Comparison of ENCODE assay signal across 7 cellular contexts in the genomic region with DNA sequence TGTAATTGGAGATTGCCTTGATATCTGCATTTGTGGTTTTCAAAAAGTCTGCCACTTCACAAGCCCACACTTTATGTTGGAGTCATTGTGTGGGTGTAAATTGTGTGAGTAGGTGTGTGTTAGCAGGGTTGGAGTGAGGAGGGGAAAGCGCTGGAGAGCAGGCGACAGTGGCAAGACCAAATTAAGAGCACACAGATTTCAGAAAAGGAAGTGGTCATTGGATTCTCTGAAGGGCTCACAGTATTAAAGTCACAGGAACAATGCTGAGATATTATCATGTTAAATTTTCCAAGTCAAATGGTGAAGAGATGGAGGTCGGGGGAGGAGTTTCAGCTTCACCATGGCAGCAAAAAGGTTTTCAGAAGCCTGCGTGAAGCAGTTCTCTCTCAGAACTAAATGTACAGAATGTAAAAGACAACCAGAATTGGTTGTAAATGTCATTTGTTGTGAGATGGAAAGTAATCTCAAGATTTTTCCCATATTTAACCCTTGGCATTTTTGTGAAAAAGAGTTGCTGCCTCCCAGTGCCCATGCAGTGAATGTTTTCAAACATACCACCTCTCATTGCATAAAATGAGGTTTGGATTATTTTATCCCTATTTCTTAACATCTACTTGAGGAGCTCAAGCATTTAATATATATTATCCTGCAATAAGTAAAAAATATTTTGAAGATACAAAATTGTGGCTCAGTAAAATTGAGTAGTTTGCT.
DNase-seq lines count a peak whose midpoint lies in the region; ATAC-seq and TF ChIP-seq lines count a peak whose summit lies in the region.

No MANE protein-coding gene starts in this region.

- H3K36me3 ChIP-seq in DND-41 (ENCODE audit: insufficient read depth, low read length): no peaks in the 10 kb centered on the region
- H3K36me3 ChIP-seq in Loucy (ENCODE audit: insufficient read depth, low read length): no peaks in the 10 kb centered on the region

- no peaks in the 10 kb centered on the region for H3K9me3 Mint-ChIP-seq in activated naive CD8-positive, alpha-beta T cell treated with anti-CD3 and anti-CD28 coated beads for 36 hours
- H3K9me3 Mint-ChIP-seq in natural killer cell treated with Interleukin-12 subunit alpha and Interleukin-12 subunit beta and Interleukin-15 and Interleukin-18, amount 100 ng/mL, for 72 hours: peaks cover 3% of the 10 kb centered on the region

- no peaks in the 10 kb centered on the region for H3K36me3 Mint-ChIP-seq in activated naive CD8-positive, alpha-beta T cell treated with anti-CD3 and anti-CD28 coated beads for 36 hours
- H3K36me3 Mint-ChIP-seq in natural killer cell treated with Interleukin-12 subunit alpha and Interleukin-12 subunit beta and Interleukin-15 and Interleukin-18, amount 100 ng/mL, for 72 hours: no peaks in the 10 kb centered on the region

- TF ChIP-seq CTCF in DND-41 (IDR thresholded peaks at IDR 0.05; ENCODE audit: borderline replicate concordance, extremely low read depth, low read length, poor library complexity, severe bottlenecking): peak; percentile 46
- TF ChIP-seq CTCF in Loucy (conservative IDR thresholded peaks at IDR 0.05; ENCODE audit: low read length): no peak

- H3K9ac ChIP-seq in DND-41 (ENCODE audit: low read depth, low read length): no peak overlapping the region
- no peak overlapping the region for H3K9ac ChIP-seq in Loucy (ENCODE audit: low read depth, low read length, poor library complexity, severe bottlenecking)

- H3K4me1 Mint-ChIP-seq in activated naive CD8-positive, alpha-beta T cell treated with anti-CD3 and anti-CD28 coated beads for 36 hours: peaks cover 13% of the 10 kb centered on the region
- peaks cover 19 to 20% of the 10 kb centered on the region in 2 donors for H3K4me1 Mint-ChIP-seq in natural killer cell treated with Interleukin-12 subunit alpha and Interleukin-12 subunit beta and Interleukin-15 and Interleukin-18, amount 100 ng/mL, for 72 hours (ENCODE audit: low read depth in 2 of 2)

- H3K27ac Mint-ChIP-seq in activated naive CD8-positive, alpha-beta T cell treated with anti-CD3 and anti-CD28 coated beads for 36 hours: peak overlapping the region; percentile 72
- H3K27ac Mint-ChIP-seq in natural killer cell treated with Interleukin-12 subunit alpha and Interleukin-12 subunit beta and Interleukin-15 and Interleukin-18, amount 100 ng/mL, for 72 hours: peak overlapping the region; percentile 96 to 98

- peaks cover 26% of the 10 kb centered on the region for H3K4me1 ChIP-seq in DND-41 (ENCODE audit: insufficient read depth, low read length)
- peaks cover 17% of the 10 kb centered on the region for H3K4me1 ChIP-seq in Loucy (ENCODE audit: insufficient read depth, low read length, poor library complexity, severe bottlenecking)

- intact Hi-C loops in Right ventricle myocardium inferior (cut with DNase I): no loop called here

- peak overlapping the region; percentile 3 for H3K4me3 Mint-ChIP-seq in activated naive CD8-positive, alpha-beta T cell treated with anti-CD3 and anti-CD28 coated beads for 36 hours
- H3K4me3 Mint-ChIP-seq in natural killer cell treated with Interleukin-12 subunit alpha and Interleukin-12 subunit beta and Interleukin-15 and Interleukin-18, amount 100 ng/mL, for 72 hours: peak overlapping the region; percentile 89

- H3K4me3 ChIP-seq in DND-41 (ENCODE audit: low read depth in 1 of 2, low read length in 2 of 2): no peak overlapping the region
- H3K4me3 ChIP-seq in Loucy (ENCODE audit: low read length, poor library complexity, severe bottlenecking): no peak overlapping the region

- H3K4me2 ChIP-seq in DND-41 (ENCODE audit: insufficient read depth, low read length): peak overlapping the region; percentile 15; the same call in 1 of the 2 replicates
- peak overlapping the region; percentile 51 for H3K4me2 ChIP-seq in Loucy (ENCODE audit: low read depth, low read length, poor library complexity, severe bottlenecking)

- H3K27ac ChIP-seq in DND-41 (ENCODE audit: low read length): peak overlapping the region; percentile 56

- H3K9me2 ChIP-seq in Loucy (replicated peaks; ENCODE audit: low read depth, low read length): no peaks in the 10 kb centered on the region

- ATAC-seq in DND-41 (ENCODE audit: insufficient read depth, low read depth) (peak; percentile 79), HG02870 (IDR thresholded peaks at IDR 0.05; ENCODE audit: unreplicated experiment) (no peak), HG03097 (IDR thresholded peaks at IDR 0.05; ENCODE audit: low FRiP score, unreplicated experiment) (no peak), Right ventricle myocardium inferior (no peak)
- ATAC-seq in natural killer cell treated with Interleukin-12 subunit alpha and Interleukin-12 subunit beta and Interleukin-15 and Interleukin-18, amount 100 ng/mL, for 72 hours: peak; percentile 85 to 89

- peak; percentile 32 for DNase-seq in DND-41
- DNase-seq in activated naive CD8-positive, alpha-beta T cell treated with anti-CD3 and anti-CD28 coated beads for 36 hours: peak; percentile 3
- DNase-seq in natural killer cell treated with Interleukin-12 subunit alpha and Interleukin-12 subunit beta and Interleukin-15 and Interleukin-18, amount 100 ng/mL, for 72 hours (ENCODE audit: low spot score): peak; percentile 62
- no peak for DNase-seq in Right ventricle myocardium inferior (ENCODE audit: missing footprints)

- 0 out of 2 replicates have a peak overlapping the region, but pooled peaks have one; percentile 8 for H2AFZ ChIP-seq in DND-41 (ENCODE audit: low read depth, low read length)
- H2AFZ ChIP-seq in Loucy (ENCODE audit: low read length): no peak overlapping the region

- H3K27me3 ChIP-seq in DND-41 (ENCODE audit: insufficient read depth, low read length, poor library complexity): no peaks in the 10 kb centered on the region
- H3K27me3 ChIP-seq in Loucy (ENCODE audit: insufficient read depth, low read length, poor library complexity, severe bottlenecking): no peaks in the 10 kb centered on the region

- H4K20me1 ChIP-seq in DND-41 (ENCODE audit: insufficient read depth, low read length) (no peaks in the 10 kb centered on the region), Loucy (ENCODE audit: insufficient read depth, low read length, poor library complexity, severe bottlenecking) (no peaks in the 10 kb centered on the region)

- H3K27me3 Mint-ChIP-seq in activated naive CD8-positive, alpha-beta T cell treated with anti-CD3 and anti-CD28 coated beads for 36 hours: no peaks in the 10 kb centered on the region
- H3K27me3 Mint-ChIP-seq in natural killer cell treated with Interleukin-12 subunit alpha and Interleukin-12 subunit beta and Interleukin-15 and Interleukin-18, amount 100 ng/mL, for 72 hours: peaks cover 0 to 4% of the 10 kb centered on the region in 2 donors

- H3K79me2 ChIP-seq in DND-41 (ENCODE audit: insufficient read depth, low read length): no peaks in the 10 kb centered on the region
- no peaks in the 10 kb centered on the region for H3K79me2 ChIP-seq in Loucy (ENCODE audit: insufficient read depth, low read length)

- H3F3A ChIP-seq in Loucy (ENCODE audit: low read depth): no peaks in the 10 kb centered on the region

- H3K9me3 ChIP-seq in DND-41 (ENCODE audit: insufficient read depth, low read length, severe bottlenecking): no peaks in the 10 kb centered on the region
- H3K9me3 ChIP-seq in Loucy (ENCODE audit: insufficient read depth, low read depth, low read length): no peaks in the 10 kb centered on the region

Comparison
In these comparisons a context has a peak if more than half of its experiments do, and no peak if none do; other contexts are left out.
1. ATAC-seq: peak in DND-41 (single experiment) and natural killer cell treated with Interleukin-12 subunit alpha and Interleukin-12 subunit beta and Interleukin-15 and Interleukin-18, amount 100 ng/mL, for 72 hours (2 of 2); none in HG02870 (single experiment), HG03097 (single experiment) and Right ventricle myocardium inferior (single experiment).